ENCODE assay signal across 1 cellular context in genomic region chr17:45020354-45021138, GRCh38.
A peak's percentile ranks its signal among the peaks of the same experiment; 100 is the strongest.
TF ChIP-seq lines count a peak whose summit lies in the region.

No MANE protein-coding gene starts in this region.

TF ChIP-seq in K562, 482 proteins besides CTCF, POLR2A, EP300 and RAD21:
- TF ChIP-seq ZBTB7A (IDR thresholded peaks at IDR 0.05; ENCODE audit: borderline replicate concordance, control insufficient read depth, low read depth, low read length) (0 out of 2 replicates have a peak, but pooled peaks have one; percentile 11), KAT7 (CRISPR knock-in tag; IDR thresholded peaks at IDR 0.05; ENCODE audit: borderline replicate concordance) (no peak), POLR2G (IDR thresholded peaks at IDR 0.05; ENCODE audit: low read depth, low read length) (peak; percentile 54)
